In genomic region chr12:69610729-69611128, GRCh38 we compare ENCODE assay signal across 1 cellular context.
TF ChIP-seq lines count a peak whose summit lies in the region.

TSS of gene LRRC10 (minus strand) at chr12:69610907. CDS start at chr12:69610838, 69 bp downstream.

TF ChIP-seq in H1, 55 proteins besides CTCF, POLR2A, EP300 and RAD21:
- TF ChIP-seq EGR1 (IDR thresholded peaks at IDR 0.05; ENCODE audit: borderline replicate concordance, low read depth, low read length) (no peak), CHD7 (IDR thresholded peaks at IDR 0.05; ENCODE audit: insufficient replicate concordance, low read length) (no peak), SRF (IDR thresholded peaks at IDR 0.05; ENCODE audit: low read depth, low read length) (no peak), HDAC6 (IDR thresholded peaks at IDR 0.05; ENCODE audit: low read depth, low read length) (no peak), GABPA (IDR thresholded peaks at IDR 0.05; ENCODE audit: borderline replicate concordance, insufficient read depth, low read length) (no peak), SAP30 (IDR thresholded peaks at IDR 0.05; ENCODE audit: insufficient read depth, insufficient replicate concordance, low read length) (no peak), KDM1A (IDR thresholded peaks at IDR 0.05; ENCODE audit: borderline replicate concordance, low read length) (no peak), JUN (IDR thresholded peaks at IDR 0.05; ENCODE audit: low read depth, low read length) (no peak), CEBPB (IDR thresholded peaks at IDR 0.05; ENCODE audit: low read depth, low read length) (no peak), ASH2L (IDR thresholded peaks at IDR 0.05; ENCODE audit: low read length) (no peak), NANOG (IDR thresholded peaks at IDR 0.05; ENCODE audit: insufficient read depth, low read depth, low read length, poor library complexity, severe bottlenecking) (no peak), TAF7 (optimal IDR thresholded peaks at IDR 0.05; ENCODE audit: borderline replicate concordance, low read depth, low read length) (no peak), EZH2 (IDR thresholded peaks at IDR 0.05; ENCODE audit: low read depth, low read length, severe bottlenecking) (no peak), RXRA (IDR thresholded peaks at IDR 0.05; ENCODE audit: insufficient read depth, low read depth, low read length) (no peak), SUZ12 (IDR thresholded peaks at IDR 0.05; ENCODE audit: low read length) (no peak), POLR2AphosphoS5 (IDR thresholded peaks at IDR 0.05; ENCODE audit: low read depth, low read length) (no peak)
- TF ChIP-seq, protein P1, sequence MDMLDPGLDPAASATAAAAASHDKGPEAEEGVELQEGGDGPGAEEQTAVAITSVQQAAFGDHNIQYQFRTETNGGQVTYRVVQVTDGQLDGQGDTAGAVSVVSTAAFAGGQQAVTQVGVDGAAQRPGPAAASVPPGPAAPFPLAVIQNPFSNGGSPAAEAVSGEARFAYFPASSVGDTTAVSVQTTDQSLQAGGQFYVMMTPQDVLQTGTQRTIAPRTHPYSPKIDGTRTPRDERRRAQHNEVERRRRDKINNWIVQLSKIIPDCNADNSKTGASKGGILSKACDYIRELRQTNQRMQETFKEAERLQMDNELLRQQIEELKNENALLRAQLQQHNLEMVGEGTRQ (IDR thresholded peaks at IDR 0.05; ENCODE audit: low read length) = no peak
